Comparison of ENCODE assay signal across 16 cellular contexts in genomic region chr4:79823148-79823763, GRCh38.
A peak's percentile ranks its signal among the peaks of the same experiment; 100 is the strongest.
DNase-seq lines count a peak whose midpoint lies in the region; ATAC-seq and TF ChIP-seq lines count a peak whose summit lies in the region.
"Had no signal": no experiment of that assay in that cellular context is flagged by ENCODE, and none has a peak within 500 bp of the region (broad histone marks: within the 10 kb centered on the region; RNA-seq: fewer than 3 reads in every experiment).

No MANE protein-coding gene starts in this region.

- no peaks in the 10 kb centered on the region for H3K9me3 ChIP-seq in tibial artery
- H3K9me3 ChIP-seq: colonic mucosa had no signal

- H3K4me3 Mint-ChIP-seq in glutamatergic neuron (ENCODE audit: unreplicated experiment), result no peak overlapping the region
- H3K4me3 Mint-ChIP-seq: activated CD8-positive, alpha-beta T cell treated with anti-CD3 and anti-CD28 coated beads for 36 hours; CD4-positive, alpha-beta T cell; natural killer cell treated with Interleukin-12 subunit alpha and Interleukin-12 subunit beta and Interleukin-15 and Interleukin-18, amount 100 ng/mL, for 72 hours had no signal

- no peaks in the 10 kb centered on the region for H3K27me3 Mint-ChIP-seq in glutamatergic neuron (ENCODE audit: unreplicated experiment)
- H3K27me3 Mint-ChIP-seq: activated CD8-positive, alpha-beta T cell treated with anti-CD3 and anti-CD28 coated beads for 36 hours; CD4-positive, alpha-beta T cell; natural killer cell treated with Interleukin-12 subunit alpha and Interleukin-12 subunit beta and Interleukin-15 and Interleukin-18, amount 100 ng/mL, for 72 hours had no signal

- H3K36me3 ChIP-seq in tibial artery, result no peaks in the 10 kb centered on the region
- H3K36me3 ChIP-seq: colonic mucosa had no signal

- DNase-seq in NCI-H446 treated with DMSO at 0.1 percent for 48 hours (lab: John Stamatoyannopoulos, UW) (peak; percentile 2), NCI-H446 (lab: John Stamatoyannopoulos, UW) (no peak), astrocyte of the cerebellum (ENCODE audit: low read depth) (peak; percentile 31), left colon (peak; percentile 6 to 45), tibial artery (no peak), cortex of kidney (lab: John Stamatoyannopoulos, UW) (no peak), glutamatergic neuron (no peak), T-helper 1 cell (no peak)
- DNase-seq: activated CD8-positive, alpha-beta T cell treated with anti-CD3 and anti-CD28 coated beads for 36 hours; CD4-positive, alpha-beta T cell; colonic mucosa; NCI-H187; NCI-H510A treated with DMSO at 0.1 percent for 48 hours; substantia nigra had no signal

- peak overlapping the region; percentile 26 to 43 for H3K27ac ChIP-seq in tibial artery
- H3K27ac ChIP-seq: 22Rv1, colonic mucosa had no signal

- H3K4me1 Mint-ChIP-seq in glutamatergic neuron (ENCODE audit: low read depth, unreplicated experiment), result no peaks in the 10 kb centered on the region

- no peaks in the 10 kb centered on the region for H3K9me3 Mint-ChIP-seq in glutamatergic neuron (ENCODE audit: unreplicated experiment)
- H3K9me3 Mint-ChIP-seq: activated CD8-positive, alpha-beta T cell treated with anti-CD3 and anti-CD28 coated beads for 36 hours had no signal

- peaks cover 3% of the 10 kb centered on the region for H3K36me3 Mint-ChIP-seq in glutamatergic neuron (ENCODE audit: unreplicated experiment)
- H3K36me3 Mint-ChIP-seq: natural killer cell treated with Interleukin-12 subunit alpha and Interleukin-12 subunit beta and Interleukin-15 and Interleukin-18, amount 100 ng/mL, for 72 hours had no signal

- TF ChIP-seq CTCF in astrocyte of the cerebellum (IDR thresholded peaks at IDR 0.05; ENCODE audit: low read depth, low read length, missing control alignments) (no peak), tibial artery (IDR thresholded peaks at IDR 0.05) (no peak), glutamatergic neuron (IDR thresholded peaks at IDR 0.05; ENCODE audit: partially characterized antibody, unreplicated experiment) (no peak)

- H3K4me3 ChIP-seq in astrocyte of the cerebellum (ENCODE audit: low read depth, low read length), result no peak overlapping the region
- H3K4me3 ChIP-seq in tibial artery, result no peak overlapping the region
- H3K4me3 ChIP-seq: colonic mucosa had no signal

- no peak overlapping the region for H3K27ac Mint-ChIP-seq in glutamatergic neuron (ENCODE audit: unreplicated experiment)
- H3K27ac Mint-ChIP-seq: activated CD8-positive, alpha-beta T cell treated with anti-CD3 and anti-CD28 coated beads for 36 hours; CD4-positive, alpha-beta T cell; natural killer cell treated with Interleukin-12 subunit alpha and Interleukin-12 subunit beta and Interleukin-15 and Interleukin-18, amount 100 ng/mL, for 72 hours had no signal

- no peaks in the 10 kb centered on the region for H3K27me3 ChIP-seq in tibial artery
- H3K27me3 ChIP-seq: colonic mucosa had no signal

- in situ Hi-C loops in astrocyte of the cerebellum (cut with HindIII; ENCODE audit: low sequenced_read_pairs), result no loop called here

- peaks cover 0 to 14% (median 5%) of the 10 kb centered on the region in 4 donors for H3K4me1 ChIP-seq in tibial artery
- H3K4me1 ChIP-seq: colonic mucosa had no signal

- intact Hi-C loops in left colon (cut with DNase I, micrococcal nuclease), result no loop called here
- intact Hi-C loops in tibial artery (cut with DNase I; ENCODE audit: low total_unique reads), result no loop called here

- no peak for ATAC-seq in left colon
- ATAC-seq: activated CD8-positive, alpha-beta T cell treated with anti-CD3 and anti-CD28 coated beads for 36 hours; natural killer cell treated with Interleukin-12 subunit alpha and Interleukin-12 subunit beta and Interleukin-15 and Interleukin-18, amount 100 ng/mL, for 72 hours had no signal

Comparison
In these comparisons a context has a peak if more than half of its experiments do, and no peak if none do; other contexts are left out.
1. DNase-seq: peak in NCI-H446 treated with DMSO at 0.1 percent for 48 hours (single experiment), astrocyte of the cerebellum (single experiment) and left colon (2 of 2); none in NCI-H446 (0 of 2), tibial artery (0 of 2), cortex of kidney (single experiment), glutamatergic neuron (single experiment) and T-helper 1 cell (0 of 5).